ENCODE assay signal across 14 cellular contexts in the genomic region with DNA sequence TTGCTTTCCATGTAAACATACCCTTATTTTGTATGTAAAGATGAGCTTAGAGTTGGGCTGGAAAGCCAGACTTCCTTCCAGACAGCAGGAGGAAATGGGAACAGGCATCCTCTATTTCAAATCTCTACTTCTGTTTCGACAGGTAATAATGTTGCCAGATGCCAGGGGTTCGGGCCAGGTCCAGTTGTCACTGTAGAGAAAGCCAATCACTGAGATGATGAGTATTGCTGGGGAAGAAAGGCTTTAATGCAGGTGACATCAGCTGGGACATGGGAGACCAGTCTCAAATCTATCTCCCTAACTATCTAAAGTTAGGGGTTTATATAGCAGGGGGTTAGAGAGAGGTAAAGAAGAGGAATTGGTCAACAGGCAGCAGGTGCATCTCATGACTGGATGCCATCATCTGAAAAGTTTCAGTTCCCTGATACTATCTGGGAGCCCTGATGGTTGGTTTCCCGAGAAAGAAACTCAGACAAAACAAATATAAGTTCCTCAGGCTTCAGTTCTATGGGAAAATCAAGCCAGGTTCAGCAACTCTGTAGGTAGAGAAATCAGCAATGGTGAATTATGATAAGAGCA. TPM values are rescaled to one million over a fixed set of nuclear protein-coding genes. Genes with fewer than 3 reads are reported as not detected.
A peak's percentile ranks its signal among the peaks of the same experiment; 100 is the strongest.
DNase-seq lines count a peak whose midpoint lies in the region; ATAC-seq and TF ChIP-seq lines count a peak whose summit lies in the region.
"Had no signal": no experiment of that assay in that cellular context is flagged by ENCODE, and none has a peak within 500 bp of the region (broad histone marks: within the 10 kb centered on the region; RNA-seq: fewer than 3 reads in every experiment).

No MANE protein-coding gene starts in this region.

- intact Hi-C loops in sigmoid colon (cut with DNase I) = loop anchor here (1.0 kb wide), 1 partner anchor 292 kb away; no protein-coding TSS in a partner anchor

- no peak overlapping the region for H2AFZ ChIP-seq in parathyroid adenoma

- H3K9me3 ChIP-seq in parathyroid adenoma (ENCODE audit: control insufficient read depth, low read length) (no peaks in the 10 kb centered on the region), sigmoid colon (no peaks in the 10 kb centered on the region)
- H3K9me3 ChIP-seq: MG63, prostate gland had no signal

- H3K27ac ChIP-seq in parathyroid adenoma (peak overlapping the region; percentile 17), sigmoid colon (peak overlapping the region in 1 of 4 donors; percentile 9)
- H3K27ac ChIP-seq: prostate gland had no signal

- 67 to 83% methylated on average over 3 of the region's 3 CpGs for WGBS in sigmoid colon, 2 donors

- H3K27me3 ChIP-seq in parathyroid adenoma (ENCODE audit: control insufficient read depth, insufficient read depth, low read length) (no peaks in the 10 kb centered on the region), sigmoid colon (no peaks in the 10 kb centered on the region)
- H3K27me3 ChIP-seq: MG63 had no signal

- H3K4me2 ChIP-seq in parathyroid adenoma (ENCODE audit: low read length) = peak overlapping the region; percentile 34

- no peaks in the 10 kb centered on the region for H3K9me3 Mint-ChIP-seq in activated T-cell treated with anti-CD3 and anti-CD28 coated beads, Interleukin-2, amount 50 U/mL, for 4 hours
- H3K9me3 Mint-ChIP-seq: nephron progenitor cell; T-helper 2 cell treated with Interferon-gamma antibody and Interleukin-4, amounts not matched to agents 5 μg/mL and 100 μg/mL, for 36 hours had no signal

- no peak for TF ChIP-seq CTCF in parathyroid adenoma (IDR thresholded peaks at IDR 0.05)
- no peak for TF ChIP-seq CTCF in sigmoid colon (IDR thresholded peaks at IDR 0.05)

- H3K4me1 ChIP-seq in parathyroid adenoma (peaks cover 8% of the 10 kb centered on the region), sigmoid colon (no peaks in the 10 kb centered on the region)
- H3K4me1 ChIP-seq: prostate gland had no signal

- H3K4me1 Mint-ChIP-seq in activated T-cell treated with anti-CD3 and anti-CD28 coated beads, Interleukin-2, amount 50 U/mL, for 4 hours (ENCODE audit: low read depth) = no peaks in the 10 kb centered on the region
- H3K4me1 Mint-ChIP-seq: nephron progenitor cell had no signal

- peaks cover 18% of the 10 kb centered on the region for H3K27me3 Mint-ChIP-seq in activated T-cell treated with anti-CD3 and anti-CD28 coated beads, Interleukin-2, amount 50 U/mL, for 4 hours (ENCODE audit: low read depth)

- DNase-seq in NAMALWA (ENCODE audit: low spot score) (peak; percentile 51), sigmoid colon (no peak), GM19240 (ENCODE audit: insufficient read length, low spot score) (no peak), activated gamma-delta T cell treated with Interleukin-2 at 50 U/mL for 16 hours (no peak)
- DNase-seq in activated T-cell treated with anti-CD3 and anti-CD28 coated beads, Interleukin-2, amount 50 U/mL, for 4 hours = no peak
- DNase-seq: activated gamma-delta T cell, GF-D8 had no signal

- ATAC-seq in GM18873 (IDR thresholded peaks at IDR 0.05; ENCODE audit: low FRiP score, unreplicated experiment) (peak; percentile 58), HG02642 (IDR thresholded peaks at IDR 0.05; ENCODE audit: poor library complexity, unreplicated experiment) (peak; percentile 63)
- ATAC-seq in activated T-cell treated with anti-CD3 and anti-CD28 coated beads, Interleukin-2, amount 50 U/mL, for 4 hours = no peak

- no peak overlapping the region for H3K4me3 Mint-ChIP-seq in activated T-cell treated with anti-CD3 and anti-CD28 coated beads, Interleukin-2, amount 50 U/mL, for 4 hours
- H3K4me3 Mint-ChIP-seq: nephron progenitor cell; T-helper 2 cell treated with Interferon-gamma antibody and Interleukin-4, amounts not matched to agents 5 μg/mL and 100 μg/mL, for 36 hours had no signal

- H3K9ac ChIP-seq in parathyroid adenoma = no peak overlapping the region

- TF ChIP-seq POLR2A in sigmoid colon (IDR thresholded peaks at IDR 0.05) = no peak

- H3K36me3 ChIP-seq in parathyroid adenoma (ENCODE audit: control insufficient read depth, insufficient read depth, low read length) = no peaks in the 10 kb centered on the region
- H3K36me3 ChIP-seq in sigmoid colon = no peaks in the 10 kb centered on the region
- H3K36me3 ChIP-seq: MG63, prostate gland had no signal

- TF ChIP-seq EP300 in sigmoid colon (IDR thresholded peaks at IDR 0.05) = no peak

- no peaks in the 10 kb centered on the region for H3K79me2 ChIP-seq in parathyroid adenoma

- no peaks in the 10 kb centered on the region for H3K36me3 Mint-ChIP-seq in activated T-cell treated with anti-CD3 and anti-CD28 coated beads, Interleukin-2, amount 50 U/mL, for 4 hours (ENCODE audit: insufficient read depth)

- H3K4me3 ChIP-seq in parathyroid adenoma (ENCODE audit: low read depth, low read length) = peak overlapping the region; percentile 12
- H3K4me3 ChIP-seq in sigmoid colon = no peak overlapping the region
- H3K4me3 ChIP-seq: MG63, prostate gland had no signal

RNA-seq across cellular contexts. Expression of a gene that starts 9.3 kb away (rescaled TPM):
- total RNA-seq in activated T-cell treated with anti-CD3 and anti-CD28 coated beads, Interleukin-2, amount 50 U/mL, for 4 hours = under 1 TPM; 0.23 to 0.73 (median 0.69) TPM
- 100 to 1,000 TPM in 1 of 4 donors, 10 to 100 TPM in 3; 58.5 to 133 (median 88.5) TPM for total RNA-seq in sigmoid colon
- polyA plus RNA-seq in sigmoid colon = 1 to 10 TPM in 2 of 3 donors, under 1 TPM in 1; 0.69 to 9.1 (median 1.8) TPM

Comparison
In these comparisons a context has a peak if more than half of its experiments do, and no peak if none do; other contexts are left out.
1. ATAC-seq: peak in GM18873 (single experiment) and HG02642 (single experiment); none in activated T-cell treated with anti-CD3 and anti-CD28 coated beads, Interleukin-2, amount 50 U/mL, for 4 hours (0 of 2).
2. RNA of a gene that starts 9.3 kb away (total RNA-seq): 58.5 to 133 TPM in sigmoid colon; 0.23 to 0.73 TPM in activated T-cell treated with anti-CD3 and anti-CD28 coated beads, Interleukin-2, amount 50 U/mL, for 4 hours; every median in the first group is over 10 times any median in the second.